20 cellular contexts compared by ENCODE assay signal in genomic region chr3:4698125-4698821, GRCh38.
DNase-seq lines count a peak whose midpoint lies in the region; ATAC-seq and TF ChIP-seq lines count a peak whose summit lies in the region.
"Had no signal": no experiment of that assay in that cellular context is flagged by ENCODE, and none has a peak within 500 bp of the region (broad histone marks: within the 10 kb centered on the region; RNA-seq: fewer than 3 reads in every experiment).

No MANE protein-coding gene starts in this region.

- H3K4me1 Mint-ChIP-seq in GM23338 = peaks cover 24% of the 10 kb centered on the region; the same call in 2 of the 3 replicates
- H3K4me1 Mint-ChIP-seq in stimulated activated naive CD8-positive, alpha-beta T cell treated with anti-CD3 and anti-CD28 coated beads, Interleukin-15, amount 100 ng/mL, for 72 hours = peaks cover 11% of the 10 kb centered on the region
- H3K4me1 Mint-ChIP-seq: CD4-positive, CD25-positive, alpha-beta regulatory T cell; CD8-positive, alpha-beta memory T cell had no signal

- ATAC-seq in GM23338 (no peak), body of pancreas (peak; percentile 50), HG02885 (IDR thresholded peaks at IDR 0.05; ENCODE audit: poor library complexity, unreplicated experiment) (no peak), HG02571 (IDR thresholded peaks at IDR 0.05; ENCODE audit: unreplicated experiment) (no peak)
- ATAC-seq in stimulated activated naive CD8-positive, alpha-beta T cell treated with anti-CD3 and anti-CD28 coated beads, Interleukin-15, amount 100 ng/mL, for 72 hours = no peak
- ATAC-seq: HCT116 had no signal

- no peak for TF ChIP-seq POLR2A in body of pancreas (IDR thresholded peaks at IDR 0.05)

- H3K4me1 ChIP-seq in GM23338 (ENCODE audit: insufficient read depth) (peaks cover 25% of the 10 kb centered on the region), body of pancreas (peaks cover 12% of the 10 kb centered on the region)
- H3K4me1 ChIP-seq: BE2C had no signal

- no peak for DNase-seq in GM23338 (ENCODE audit: low spot score)
- DNase-seq in body of pancreas = no peak
- DNase-seq in stimulated activated naive CD8-positive, alpha-beta T cell treated with anti-CD3 and anti-CD28 coated beads, Interleukin-15, amount 100 ng/mL, for 72 hours = no peak
- DNase-seq: ACHN; BE2C; C1 segment of cervical spinal cord; CD4-positive, CD25-positive, alpha-beta regulatory T cell; CD8-positive, alpha-beta memory T cell; COR-L47; GF-D8; GM23248; H7; HFFc6; Karpas-422; KBM-7 had no signal

- no peak overlapping the region for H3K27ac Mint-ChIP-seq in GM23338
- H3K27ac Mint-ChIP-seq in stimulated activated naive CD8-positive, alpha-beta T cell treated with anti-CD3 and anti-CD28 coated beads, Interleukin-15, amount 100 ng/mL, for 72 hours = no peak overlapping the region
- H3K27ac Mint-ChIP-seq: CD4-positive, CD25-positive, alpha-beta regulatory T cell; HFFc6 had no signal

- H3K9me2 ChIP-seq in GM23338 (ENCODE audit: insufficient read depth) = no peaks in the 10 kb centered on the region; the same call in 1 of the 2 replicates

- H3K9me3 ChIP-seq in body of pancreas = no peaks in the 10 kb centered on the region
- H3K9me3 ChIP-seq: BE2C had no signal

- no peaks in the 10 kb centered on the region for H3K9me3 Mint-ChIP-seq in GM23338
- H3K9me3 Mint-ChIP-seq in stimulated activated naive CD8-positive, alpha-beta T cell treated with anti-CD3 and anti-CD28 coated beads, Interleukin-15, amount 100 ng/mL, for 72 hours = no peaks in the 10 kb centered on the region
- H3K9me3 Mint-ChIP-seq: CD4-positive, CD25-positive, alpha-beta regulatory T cell; CD8-positive, alpha-beta memory T cell; HFFc6 had no signal

- H3F3A ChIP-seq in GM23338 (replicated peaks; ENCODE audit: low read depth) = no peaks in the 10 kb centered on the region

- intact Hi-C loops in body of pancreas (cut with DNase I) = no loop called here

- H3K27ac ChIP-seq in GM23338 (ENCODE audit: low read depth) (peak overlapping the region; percentile 70; the same call in 1 of the 2 replicates), VCaP (peak overlapping the region; percentile 26), body of pancreas (no peak overlapping the region)
- H3K27ac ChIP-seq: GM23248, HL-60 had no signal

- TF ChIP-seq CTCF in GM23338 (conservative IDR thresholded peaks at IDR 0.05; ENCODE audit: low read depth in 2 of 2) (no peak), VCaP (conservative IDR thresholded peaks at IDR 0.05) (no peak), body of pancreas (IDR thresholded peaks at IDR 0.05) (no peak)

- H3K4me3 ChIP-seq in GM23338 (no peak overlapping the region), body of pancreas (no peak overlapping the region)
- H3K4me3 ChIP-seq: GM23248 had no signal

- H3K36me3 ChIP-seq in GM23338 (ENCODE audit: insufficient read depth) (no peaks in the 10 kb centered on the region), body of pancreas (replicated peaks in 1 of 2; ENCODE audit: insufficient read depth in 1 of 2, low read depth in 2 of 2) (no peaks in the 10 kb centered on the region)

- no peaks in the 10 kb centered on the region for H3K27me3 ChIP-seq in GM23338 (ENCODE audit: insufficient read depth)
- no peaks in the 10 kb centered on the region for H3K27me3 ChIP-seq in body of pancreas
- H3K27me3 ChIP-seq: BE2C had no signal

- H4K20me1 ChIP-seq in GM23338 (replicated peaks; ENCODE audit: insufficient read depth) = no peaks in the 10 kb centered on the region

- H3K4me3 Mint-ChIP-seq in GM23338 = no peak overlapping the region
- no peak overlapping the region for H3K4me3 Mint-ChIP-seq in stimulated activated naive CD8-positive, alpha-beta T cell treated with anti-CD3 and anti-CD28 coated beads, Interleukin-15, amount 100 ng/mL, for 72 hours
- H3K4me3 Mint-ChIP-seq: CD4-positive, CD25-positive, alpha-beta regulatory T cell; CD8-positive, alpha-beta memory T cell; HFFc6 had no signal

- peaks cover 11% of the 10 kb centered on the region for H3K36me3 Mint-ChIP-seq in GM23338 (ENCODE audit: low read depth)

- H2AFZ ChIP-seq in GM23338 = no peak overlapping the region
- H2AFZ ChIP-seq: GM23248 had no signal

- WGBS in body of pancreas, 2 donors = 46 to 48% methylated on average over 3 of the region's 3 CpGs

- H3K27me3 Mint-ChIP-seq in GM23338 (ENCODE audit: insufficient read depth, low read depth, poor library complexity) = no peaks in the 10 kb centered on the region
- no peaks in the 10 kb centered on the region for H3K27me3 Mint-ChIP-seq in stimulated activated naive CD8-positive, alpha-beta T cell treated with anti-CD3 and anti-CD28 coated beads, Interleukin-15, amount 100 ng/mL, for 72 hours
- H3K27me3 Mint-ChIP-seq: CD4-positive, CD25-positive, alpha-beta regulatory T cell; CD8-positive, alpha-beta memory T cell had no signal

- no peak overlapping the region for H3K4me2 ChIP-seq in GM23338

- no peaks in the 10 kb centered on the region for H3K79me2 ChIP-seq in GM23338 (replicated peaks; ENCODE audit: insufficient read depth)

TF ChIP-seq in GM23338, 12 proteins besides CTCF, POLR2A, EP300 and RAD21:
- TF ChIP-seq NANOG (IDR thresholded peaks at IDR 0.05; ENCODE audit: borderline replicate concordance) = no peak
- TF ChIP-seq ZNF331 (CRISPR knock-in tag; IDR thresholded peaks at IDR 0.05; ENCODE audit: low read depth) = no peak

Comparison
In these comparisons a context has a peak if more than half of its experiments do, and no peak if none do; other contexts are left out.
1. H3K27ac ChIP-seq: peak in GM23338 (single experiment) and VCaP (single experiment); none in body of pancreas (0 of 4).